In genomic region chr16:2981177-2981898, GRCh38 we compare ENCODE assay signal across 9 cellular contexts. TPM values are rescaled to one million over a fixed set of nuclear protein-coding genes. Genes with fewer than 3 reads are reported as not detected.
A peak's percentile ranks its signal among the peaks of the same experiment; 100 is the strongest.
DNase-seq lines count a peak whose midpoint lies in the region; ATAC-seq, FAIRE-seq and TF ChIP-seq lines count a peak whose summit lies in the region.
"Had no signal": no experiment of that assay in that cellular context is flagged by ENCODE, and none has a peak within 500 bp of the region (broad histone marks: within the 10 kb centered on the region; RNA-seq: fewer than 3 reads in every experiment).

No MANE protein-coding gene starts in this region.

- peak overlapping the region; percentile 99 for H3K9ac ChIP-seq in HCT116 (ENCODE audit: low read length)
- peak overlapping the region; percentile 90 for H3K9ac ChIP-seq in SU-DHL-6 (ENCODE audit: low read length)
- H3K9ac ChIP-seq in fibroblast of lung (ENCODE audit: insufficient read depth, low read length): no peak overlapping the region

- peaks cover 18% of the 10 kb centered on the region for H3F3A ChIP-seq in SU-DHL-6 (ENCODE audit: insufficient read depth)

- 49 to 61% (median 50%) methylated on average over 33 of the region's 33 CpGs for WGBS in small intestine, 3 donors

- H3K9me2 ChIP-seq in HCT116 (ENCODE audit: insufficient read depth): no peaks in the 10 kb centered on the region
- no peaks in the 10 kb centered on the region for H3K9me2 ChIP-seq in SU-DHL-6 (replicated peaks; ENCODE audit: insufficient read depth, low read length)

- H3K27ac ChIP-seq in HCT116 (ENCODE audit: low read depth, low read length) (peak overlapping the region; percentile 93), SU-DHL-6 (ENCODE audit: low read depth, low read length) (no peak overlapping the region), fibroblast of lung (ENCODE audit: insufficient read depth, low read length) (no peak overlapping the region), small intestine (ENCODE audit: low read depth in 1 of 2, low read length in 1 of 2) (peak overlapping the region; percentile 85 to 91)

- no peak for TF ChIP-seq RAD21 in HCT116 (IDR thresholded peaks at IDR 0.05; ENCODE audit: low read depth)

- TF ChIP-seq POLR2A in HCT116 (IDR thresholded peaks at IDR 0.05; ENCODE audit: borderline replicate concordance, extremely low read depth, insufficient read depth, insufficient read length): no peak

- H3K36me3 ChIP-seq in HCT116 (ENCODE audit: control insufficient read depth in 1 of 2, insufficient read depth in 2 of 2, low read length in 2 of 2) (peaks cover 0 to 17% of the 10 kb centered on the region in 2 experiments; a peak in 2 of 4 replicates), SU-DHL-6 (ENCODE audit: low read length) (no peaks in the 10 kb centered on the region), fibroblast of lung (ENCODE audit: control insufficient read depth, insufficient read depth, low read length) (peaks cover 2% of the 10 kb centered on the region), small intestine (ENCODE audit: control insufficient read depth in 2 of 2, insufficient read depth in 2 of 2, low read length in 2 of 2) (no peaks in the 10 kb centered on the region)
- H3K36me3 ChIP-seq: gastroesophageal sphincter had no signal

- H3K4me2 ChIP-seq in HCT116 (ENCODE audit: low read length) (peak overlapping the region; percentile 86), SU-DHL-6 (ENCODE audit: low read depth, low read length, poor library complexity, severe bottlenecking) (peak overlapping the region; percentile 76), fibroblast of lung (ENCODE audit: extremely low read depth, insufficient read depth, low read length) (peak overlapping the region; percentile 88)

- intact Hi-C loops in HCT116 (cut with micrococcal nuclease): loop anchor here (5.0 kb wide), 1 partner anchor 41 kb away; the partner anchor contains the start of genes HCFC1R1, THOC6 and TNFRSF12A

- H3K4me1 ChIP-seq in HCT116 (ENCODE audit: control insufficient read depth in 1 of 2, insufficient read depth in 2 of 2, low read length in 2 of 2): peaks cover 24 to 44% of the 10 kb centered on the region in 2 experiments
- peaks cover 8% of the 10 kb centered on the region for H3K4me1 ChIP-seq in fibroblast of lung (ENCODE audit: control insufficient read depth, extremely low read depth, insufficient read depth, low read length)
- no peaks in the 10 kb centered on the region for H3K4me1 ChIP-seq in small intestine (ENCODE audit: control insufficient read depth in 2 of 2, insufficient read depth in 1 of 2, low read depth in 1 of 2, low read length in 1 of 2)

- CTCF ChIA-PET in HCT116 (lab: Charles Lee): interaction anchor here (1.0 to 1.4 kb wide), 3 partner anchors 17 to 50 kb away, joined by 3 to 4 read pairs (median 3); partner anchors contain the start of gene KREMEN2

- no peaks in the 10 kb centered on the region for H4K20me1 ChIP-seq in HCT116 (ENCODE audit: insufficient read depth)
- no peaks in the 10 kb centered on the region for H4K20me1 ChIP-seq in SU-DHL-6 (ENCODE audit: low read depth, low read length)
- H4K20me1 ChIP-seq in fibroblast of lung (ENCODE audit: control insufficient read depth, extremely low read depth, insufficient read depth, low read length): no peaks in the 10 kb centered on the region

- H3K4me3 ChIP-seq in HCT116 (replicated peaks in 1 of 2; ENCODE audit: low read depth in 1 of 2, low read length in 2 of 2): peak overlapping the region; percentile 89 to 99
- H3K4me3 ChIP-seq in SU-DHL-6 (ENCODE audit: insufficient read depth, low read length, poor library complexity, severe bottlenecking): peak overlapping the region; percentile 83
- peak overlapping the region in 1 of 4 experiments; percentile 80 for H3K4me3 ChIP-seq in fibroblast of lung (replicated peaks in 1 of 4; ENCODE audit: control extremely low read depth in 1 of 4, insufficient read depth in 1 of 4, low read depth in 3 of 4, low read length in 4 of 4)
- no peak overlapping the region for H3K4me3 ChIP-seq in small intestine (ENCODE audit: low read depth in 1 of 2, low read length in 2 of 2)

- H3K27me3 ChIP-seq in HCT116 (ENCODE audit: insufficient read depth, low read length): no peaks in the 10 kb centered on the region
- no peaks in the 10 kb centered on the region for H3K27me3 ChIP-seq in SU-DHL-6 (ENCODE audit: low read length)
- H3K27me3 ChIP-seq in fibroblast of lung (ENCODE audit: control insufficient read depth, insufficient read depth, low read length): no peaks in the 10 kb centered on the region
- H3K27me3 ChIP-seq in small intestine (ENCODE audit: control insufficient read depth in 2 of 2, insufficient read depth in 2 of 2, low read length in 2 of 2): no peaks in the 10 kb centered on the region

- peaks cover 37% of the 10 kb centered on the region for H3K79me2 ChIP-seq in HCT116 (ENCODE audit: insufficient read depth, low read length)
- peaks cover 23% of the 10 kb centered on the region for H3K79me2 ChIP-seq in SU-DHL-6 (ENCODE audit: insufficient read depth, low read length)
- H3K79me2 ChIP-seq in fibroblast of lung (ENCODE audit: control insufficient read depth, insufficient read depth, low read length): peaks cover 5% of the 10 kb centered on the region

- H2AFZ ChIP-seq in HCT116 (ENCODE audit: low read depth, low read length, poor library complexity, severe bottlenecking) (no peak overlapping the region), SU-DHL-6 (ENCODE audit: low read depth, low read length, severe bottlenecking) (no peak overlapping the region), fibroblast of lung (ENCODE audit: low read length) (no peak overlapping the region)

- FAIRE-seq in small intestine (lab: Jason Lieb, UNC): no peak

- BruUV-seq in HCT116 (replicated peaks; lab: Mats Ljungman, UMichigan): no TSS peak

- RAD21 ChIA-PET in HCT116 (lab: Charles Lee; ENCODE audit: low non-redundant PET in 1 of 2, low total read pairs in 2 of 2, uncharacterized antibody in 2 of 2, unreplicated experiment in 2 of 2): no interaction called here

- TF ChIP-seq CTCF in HCT116 (IDR thresholded peaks at IDR 0.05 in 2 of 3, conservative IDR thresholded peaks at IDR 0.05 in 1 of 3; ENCODE audit: borderline replicate concordance in 1 of 3, insufficient read depth in 1 of 3, low read depth in 2 of 3, low read length in 2 of 3) (no peak), SU-DHL-6 (IDR thresholded peaks at IDR 0.05; ENCODE audit: insufficient read depth, low read length, poor library complexity, severe bottlenecking) (no peak), fibroblast of lung (conservative IDR thresholded peaks at IDR 0.05 in 1 of 2, IDR thresholded peaks at IDR 0.05 in 1 of 2; ENCODE audit: low read depth in 1 of 2, low read length in 2 of 2) (no peak)

- ATAC-seq in HCT116 (no peak; the same call in 1 of the 2 replicates), GM18907 (IDR thresholded peaks at IDR 0.05; ENCODE audit: unreplicated experiment) (no peak)

- H3K9me3 ChIP-seq in HCT116 (ENCODE audit: control insufficient read depth in 1 of 2, insufficient read depth in 1 of 2, low read depth in 1 of 2, low read length in 2 of 2) (no peaks in the 10 kb centered on the region), SU-DHL-6 (ENCODE audit: insufficient read depth, low read length) (no peaks in the 10 kb centered on the region), fibroblast of lung (ENCODE audit: control insufficient read depth, insufficient read depth, low read depth, low read length) (no peaks in the 10 kb centered on the region), small intestine (ENCODE audit: control insufficient read depth, low read depth) (no peaks in the 10 kb centered on the region)
- H3K9me3 ChIP-seq: gastroesophageal sphincter had no signal

- POLR2A ChIA-PET in HCT116 (lab: Charles Lee): interaction anchor here (0.7 to 2.8 kb wide), 7 partner anchors 9 to 76 kb away, joined by 3 to 11 read pairs (median 5); partner anchors contain the start of genes HCFC1R1, THOC6 and TNFRSF12A

- no peak for DNase-seq in HCT116 (ENCODE audit: low read depth, low spot score)
- DNase-seq in fibroblast of lung (ENCODE audit: low read depth in 2 of 2): no peak
- peak; percentile 45 for DNase-seq in small intestine
- no peak for DNase-seq in NCI-H1417 (lab: John Stamatoyannopoulos, UW)
- DNase-seq in HuH-7.5 (ENCODE audit: low spot score): no peak
- DNase-seq in DMS114 treated with DMSO at 0.1 percent for 48 hours (lab: John Stamatoyannopoulos, UW; ENCODE audit: unreplicated experiment): no peak

TF ChIP-seq in HCT116, 20 proteins besides CTCF, POLR2A, EP300 and RAD21 (continues in another document):
- TF ChIP-seq SRF (IDR thresholded peaks at IDR 0.05; ENCODE audit: low read depth): no peak

RNA-seq across cellular contexts. Expression of gene PKMYT1, which starts 1.1 kb away (rescaled TPM):
- total RNA-seq in HCT116 (2021; ENCODE audit: unreplicated experiment) (104 TPM), fibroblast of lung (0.26 and 1.2 TPM in 2 replicates)
- 59.4 and 70.5 TPM in 2 replicates for polyA plus RNA-seq in HCT116 (2012)
- polyA plus RNA-seq in fibroblast of lung (2.7 and 8.3 TPM in 2 replicates), small intestine (10 to 100 TPM in 1 of 3 donors, 1 to 10 TPM in 2; 2.5 to 24.7 (median 3.2) TPM)
- polyA plus RNA-seq in fibroblast of lung (2012): 6.9 and 26.3 TPM in 2 replicates
- polyA minus RNA-seq in fibroblast of lung (ENCODE audit: low replicate concordance): 6.2 and 11.7 TPM in 2 replicates

RNA-seq across cellular contexts. Expression of gene PAQR4, which starts 12.2 kb away (rescaled TPM):
- total RNA-seq in HCT116 (2021; ENCODE audit: unreplicated experiment) (45.6 TPM), fibroblast of lung (1.0 and 1.5 TPM in 2 replicates)
- 24.8 and 27.4 TPM in 2 replicates for polyA plus RNA-seq in HCT116 (2012)
- polyA plus RNA-seq in fibroblast of lung (3.0 and 8.7 TPM in 2 replicates), small intestine (10 to 100 TPM in 1 of 3 donors, 1 to 10 TPM in 2; 1.4 to 19.4 (median 2.2) TPM)
- 3.5 and 11.7 TPM in 2 replicates for polyA plus RNA-seq in fibroblast of lung (2012)
- polyA minus RNA-seq in fibroblast of lung (ENCODE audit: low replicate concordance): 4.1 and 31.0 TPM in 2 replicates

RNA-seq across cellular contexts. Expression of gene KREMEN2, which starts 17.3 kb away (rescaled TPM):
- total RNA-seq in HCT116 (2021; ENCODE audit: unreplicated experiment) (14.1 TPM), fibroblast of lung (not detected in 2 replicates)
- polyA plus RNA-seq in HCT116 (2012): 5.7 and 6.9 TPM in 2 replicates
- polyA plus RNA-seq in fibroblast of lung (not detected in 2 replicates), small intestine (under 1 TPM in 2 of 3 donors, not detected in 1; 0.15 to 0.54 TPM)
- polyA plus RNA-seq in fibroblast of lung (2012): 0.14 TPM in 1 of 2 replicates, not detected in the other
- polyA minus RNA-seq in fibroblast of lung (ENCODE audit: low replicate concordance): not detected in 2 replicates
- total RNA-seq: gastroesophageal sphincter had no signal

RNA-seq across cellular contexts. Expression of gene CLDN9, which starts 31.4 kb away (rescaled TPM):
- total RNA-seq in HCT116 (2021; ENCODE audit: unreplicated experiment): 0.76 TPM
- 0.96 and 1.4 TPM in 2 replicates for polyA plus RNA-seq in HCT116 (2012)
- total RNA-seq in fibroblast of lung: not detected in 2 replicates
- polyA plus RNA-seq in fibroblast of lung: not detected in 2 replicates
- polyA plus RNA-seq in fibroblast of lung (2012): not detected in 2 replicates
- polyA minus RNA-seq in fibroblast of lung (ENCODE audit: low replicate concordance): 0.19 TPM in 1 of 2 replicates, not detected in the other
- 1 to 10 TPM in 1 of 3 donors, under 1 TPM in 2; 0.76 to 1.1 (median 0.89) TPM for polyA plus RNA-seq in small intestine

RNA-seq across cellular contexts. Expression of gene CLDN6, which starts 36.6 kb away (rescaled TPM):
- 0.49 TPM for total RNA-seq in HCT116 (2021; ENCODE audit: unreplicated experiment)
- 0.11 and 0.21 TPM in 2 replicates for polyA plus RNA-seq in HCT116 (2012)
- total RNA-seq in fibroblast of lung: 0.26 TPM in 1 of 2 replicates, not detected in the other
- 0.03 TPM in 1 of 2 replicates, not detected in the other for polyA plus RNA-seq in fibroblast of lung
- polyA plus RNA-seq in fibroblast of lung (2012): 0.10 TPM in 1 of 2 replicates, not detected in the other
- not detected in 2 replicates for polyA minus RNA-seq in fibroblast of lung (ENCODE audit: low replicate concordance)
- under 1 TPM in 1 of 3 donors, not detected in 2; 0.04 TPM for polyA plus RNA-seq in small intestine
- total RNA-seq: gastroesophageal sphincter had no signal

Comparison
In these comparisons a context has a peak if more than half of its experiments do, and no peak if none do; other contexts are left out.
1. H3K27ac ChIP-seq: peak in HCT116 (single experiment) and small intestine (2 of 2); none in SU-DHL-6 (single experiment) and fibroblast of lung (single experiment).
2. H3K4me3 ChIP-seq: peak in HCT116 (2 of 2) and SU-DHL-6 (single experiment); none in small intestine (0 of 2).
3. RNA of gene PKMYT1, which starts 1.1 kb away (total RNA-seq): 104 TPM in HCT116 (single experiment); 0.26 to 1.2 TPM in fibroblast of lung; every median in the first group is over 10 times any median in the second.
4. RNA of gene PAQR4, which starts 12.2 kb away (total RNA-seq): 45.6 TPM in HCT116 (single experiment); 1.0 to 1.5 TPM in fibroblast of lung; every median in the first group is over 10 times any median in the second.
5. RNA of gene KREMEN2, which starts 17.3 kb away (total RNA-seq): 14.1 TPM in HCT116 (single experiment); not detected in fibroblast of lung; every median in the first group is over 10 times any median in the second.
6. Peak in every context shown above with its lines, with median percentiles within 50 percentile points of each other: H3K4me2 ChIP-seq.